In the genomic region with DNA sequence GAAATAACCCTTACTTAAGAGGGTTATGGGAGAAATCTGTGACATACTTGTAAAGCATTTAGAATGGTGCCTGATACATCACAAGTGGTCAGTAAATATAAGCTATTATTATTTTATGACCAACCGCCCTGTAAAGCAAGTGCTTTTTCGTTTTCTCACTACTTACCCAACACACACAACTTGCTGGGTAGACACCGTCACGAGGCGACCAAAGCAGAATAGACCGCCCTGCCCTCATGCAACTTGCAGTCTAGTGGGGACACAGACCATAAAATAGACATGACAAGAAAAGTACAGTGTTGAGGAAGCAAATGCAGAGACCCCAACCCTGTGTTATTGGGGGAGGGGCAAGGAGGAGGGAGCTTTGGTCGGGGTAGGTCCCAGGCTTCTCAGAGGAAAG, we compare ENCODE assay signal across 8 cellular contexts. TPM values are rescaled to one million over a fixed set of nuclear protein-coding genes. Genes with fewer than 3 reads are reported as not detected.
DNase-seq lines count a peak whose midpoint lies in the region; ATAC-seq and TF ChIP-seq lines count a peak whose summit lies in the region.

No MANE protein-coding gene starts in this region.

- H3K23ac ChIP-seq in H9 (ENCODE audit: insufficient read length, low read depth, low read length), result no peak overlapping the region

- 0 out of 2 replicates have a peak, but pooled peaks cover 1% of the 10 kb centered on the region for H3K79me2 ChIP-seq in H9 (ENCODE audit: insufficient read depth, low read length)

- peak overlapping the region; percentile 73 to 77 for H3K4me3 Mint-ChIP-seq in H9
- H3K4me3 Mint-ChIP-seq in brain, result peak overlapping the region; percentile 80 to 89 (median 82)
- peak overlapping the region; percentile 67 for H3K4me3 Mint-ChIP-seq in mesothelial cell of epicardium

- no peak overlapping the region for H3T11ph ChIP-seq in H9 (ENCODE audit: low read length)

- H3K9me3 Mint-ChIP-seq in H9 (no peaks in the 10 kb centered on the region), brain (peaks cover 0 to 5% (median 4%) of the 10 kb centered on the region in 5 experiments), mesothelial cell of epicardium (no peaks in the 10 kb centered on the region)

- no peak overlapping the region for H2AK5ac ChIP-seq in H9 (ENCODE audit: insufficient read length, low read length)

- peak overlapping the region; percentile 98 for H3K4me2 ChIP-seq in H9 (ENCODE audit: insufficient read depth, insufficient read length, low read length)

- POLR2A ChIA-PET in A673 (lab: Charles Lee; ENCODE audit: low non-redundant PET), result no interaction called here

- intact Hi-C loops in A673 (cut with micrococcal nuclease; ENCODE audit: unreplicated experiment), result no loop called here

- no peak overlapping the region for H3K4ac ChIP-seq in H9 (ENCODE audit: low read depth, low read length)

- DNase-seq in A673 (ENCODE audit: low spot score) (no peak), H9 (no peak), mesothelial cell of epicardium (ENCODE audit: low spot score in 2 of 2, unreplicated experiment in 2 of 2) (no peak), NCI-H1092 treated with DMSO at 0.1 percent for 48 hours (lab: John Stamatoyannopoulos, UW) (no peak)

- no peak overlapping the region for H3K9ac ChIP-seq in H9 (ENCODE audit: extremely low read depth, insufficient read length, low read length)

- no CpG with 5 or more reads among the region's 7 CpGs for WGBS in H9 (ENCODE audit: extremely low coverage, insufficient read length, low lambda C conversion rate)

- no peak for TF ChIP-seq CTCF in A673 (conservative IDR thresholded peaks at IDR 0.05; ENCODE audit: low read depth, low read length)
- no peak for TF ChIP-seq CTCF in H9 (conservative IDR thresholded peaks at IDR 0.05)
- no peak for TF ChIP-seq CTCF in brain (conservative IDR thresholded peaks at IDR 0.05)
- no peak for TF ChIP-seq CTCF in mesothelial cell of epicardium (IDR thresholded peaks at IDR 0.05; ENCODE audit: unreplicated experiment)

- H2BK12ac ChIP-seq in H9 (ENCODE audit: insufficient read length, low read depth, low read length), result no peak overlapping the region

- H3K4me1 Mint-ChIP-seq in H9, result peaks cover 33 to 37% of the 10 kb centered on the region in 2 experiments
- peaks cover 55% of the 10 kb centered on the region for H3K4me1 Mint-ChIP-seq in brain
- peaks cover 40% of the 10 kb centered on the region for H3K4me1 Mint-ChIP-seq in mesothelial cell of epicardium

- H3K27ac ChIP-seq in A673 (ENCODE audit: low read depth, low read length, poor library complexity, severe bottlenecking) (no peak overlapping the region), H9 (ENCODE audit: insufficient read length, low read depth, low read length) (no peak overlapping the region)

- H3K23me2 ChIP-seq in H9 (ENCODE audit: insufficient read length, low read depth, low read length, poor library complexity, severe bottlenecking), result peaks cover 11% of the 10 kb centered on the region

- no peak overlapping the region for H3K14ac ChIP-seq in H9 (ENCODE audit: insufficient read depth, low read length)

- CTCF ChIA-PET in A673 (lab: Charles Lee), result no interaction called here

- H3K27me3 Mint-ChIP-seq in H9 (ENCODE audit: low read depth) (peaks cover 38% of the 10 kb centered on the region), brain (peaks cover 15% of the 10 kb centered on the region), mesothelial cell of epicardium (ENCODE audit: low read depth) (peaks cover 3% of the 10 kb centered on the region)

- H3K27me3 ChIP-seq in A673 (replicated peaks; ENCODE audit: insufficient read depth, low read depth, low read length, poor library complexity) (peaks cover 14% of the 10 kb centered on the region), H9 (ENCODE audit: insufficient read depth, low read length) (no peaks in the 10 kb centered on the region; the same call in 1 of the 2 replicates)

- no peaks in the 10 kb centered on the region for H3K36me3 ChIP-seq in A673 (ENCODE audit: insufficient read depth, low read length, poor library complexity, severe bottlenecking)

- no peak overlapping the region for H2BK120ac ChIP-seq in H9 (ENCODE audit: low read depth, low read length, poor library complexity, severe bottlenecking)

- H3K4me1 ChIP-seq in A673 (ENCODE audit: insufficient read depth, low read length, poor library complexity, severe bottlenecking), result peaks cover 9% of the 10 kb centered on the region
- no peaks in the 10 kb centered on the region for H3K4me1 ChIP-seq in H9 (ENCODE audit: insufficient read depth, low read length)

- H3K79me1 ChIP-seq in H9 (ENCODE audit: insufficient read depth, low read depth, low read length, poor library complexity, severe bottlenecking), result no peaks in the 10 kb centered on the region

- ATAC-seq in GM21528 (IDR thresholded peaks at IDR 0.05; ENCODE audit: low FRiP score, unreplicated experiment), result no peak
- ATAC-seq in HG03280 (IDR thresholded peaks at IDR 0.05; ENCODE audit: unreplicated experiment), result no peak
- no peak for ATAC-seq in GM21737 (IDR thresholded peaks at IDR 0.05; ENCODE audit: unreplicated experiment)

- H2AFZ ChIP-seq in H9 (ENCODE audit: low read length), result no peak overlapping the region

- no peak overlapping the region for H4K5ac ChIP-seq in H9 (ENCODE audit: insufficient read length, low read depth, low read length)

- H4K20me1 ChIP-seq in H9 (ENCODE audit: control insufficient read depth, insufficient read depth, insufficient read length), result no peaks in the 10 kb centered on the region

- H3K4me3 ChIP-seq in A673 (ENCODE audit: low read depth, low read length, poor library complexity, severe bottlenecking), result peak overlapping the region; percentile 68

- H3K9me3 ChIP-seq in A673 (ENCODE audit: low read depth, low read length, poor library complexity, severe bottlenecking) (no peaks in the 10 kb centered on the region), H9 (ENCODE audit: control insufficient read depth, low read depth, low read length) (no peaks in the 10 kb centered on the region)

- BruUV-seq in A673 (replicated peaks; lab: Mats Ljungman, UMichigan), result no TSS peak

- H3K36me3 Mint-ChIP-seq in H9 (ENCODE audit: insufficient read depth in 1 of 3, low read depth in 3 of 3), result peaks cover 3 to 8% (median 5%) of the 10 kb centered on the region in 3 experiments; a peak in 5 of 7 replicates
- H3K36me3 Mint-ChIP-seq in brain, result peaks cover 4% of the 10 kb centered on the region
- H3K36me3 Mint-ChIP-seq in mesothelial cell of epicardium, result peaks cover 3% of the 10 kb centered on the region

- no peak overlapping the region for H2BK15ac ChIP-seq in H9 (ENCODE audit: low read depth, low read length)

- no peak overlapping the region for H4K91ac ChIP-seq in H9 (ENCODE audit: insufficient read length, low read depth, low read length)

- no peak overlapping the region for H2BK20ac ChIP-seq in H9 (ENCODE audit: low read depth, low read length, poor library complexity, severe bottlenecking)

- H3K27ac Mint-ChIP-seq in H9 (no peak overlapping the region; a peak in 1 of 7 replicates), brain (peak overlapping the region; percentile 72 to 89 (median 79)), mesothelial cell of epicardium (no peak overlapping the region)

- no peak overlapping the region for H2BK5ac ChIP-seq in H9 (ENCODE audit: insufficient read length, low read length)

- no peak overlapping the region for H3K18ac ChIP-seq in H9 (ENCODE audit: insufficient read length, low read depth, low read length)

- H3K56ac ChIP-seq in H9 (ENCODE audit: insufficient read length, low read depth, low read length), result no peak overlapping the region

- no peak overlapping the region for H4K8ac ChIP-seq in H9 (replicated peaks; ENCODE audit: insufficient read length, low read depth, low read length)

RNA-seq across cellular contexts. Expression of gene IGSF3, which starts 0.7 kb away (rescaled TPM):
- total RNA-seq in A673 (2021) (4.0 and 6.9 TPM in 2 replicates), H9 (2021) (18.6 and 19.1 TPM in 2 replicates), mesothelial cell of epicardium (59.2 to 60.1 TPM (median 59.4 TPM) in 3 replicates)
- polyA plus RNA-seq in brain (ENCODE audit: insufficient read depth, low read depth, low replicate concordance), result 25.4 TPM

Comparison
In these comparisons a context has a peak if more than half of its experiments do, and no peak if none do; other contexts are left out.
1. H3K27ac Mint-ChIP-seq: peak in brain (5 of 5); none in H9 (0 of 3) and mesothelial cell of epicardium (single experiment).
2. Peak in every context shown above with its lines, with median percentiles within 50 percentile points of each other: H3K4me3 Mint-ChIP-seq.